ENCODE assay signal across 3 cellular contexts in genomic region chr11:128250482-128250881, GRCh38.
"Had no signal": no experiment of that assay in that cellular context is flagged by ENCODE, and none has a peak within 500 bp of the region (broad histone marks: within the 10 kb centered on the region; RNA-seq: fewer than 3 reads in every experiment).

No MANE protein-coding gene starts in this region.

- DNase-seq: H9 had no signal

- H3K27ac Mint-ChIP-seq: GM23338, H9 had no signal

- H3K4me2 ChIP-seq: GM23338 had no signal

- H3K4me3 ChIP-seq: GM23338, K562 had no signal

- H3K9me3 Mint-ChIP-seq: GM23338, H9 had no signal

- ATAC-seq: GM23338, K562 had no signal

- H3K4me3 Mint-ChIP-seq: GM23338, H9 had no signal
